8 cellular contexts compared by ENCODE assay signal in the genomic region with DNA sequence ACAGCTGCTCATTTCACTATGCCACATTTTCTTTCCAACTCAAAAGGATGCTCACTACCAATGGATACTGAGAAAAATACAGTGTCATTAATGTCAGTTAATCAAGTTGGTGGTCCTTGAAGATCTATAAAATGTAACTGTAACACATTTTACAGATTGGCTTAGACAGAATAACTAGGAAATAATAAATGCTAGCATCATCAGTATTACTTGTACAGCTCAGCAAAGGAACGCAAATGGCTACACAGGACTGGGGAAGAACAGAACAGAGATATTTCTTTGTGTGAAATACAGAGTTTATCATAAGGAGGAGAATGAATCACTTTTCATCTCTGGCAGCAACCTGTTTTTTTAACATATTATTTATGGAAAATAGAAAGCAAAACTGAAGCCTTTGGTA. TPM values are rescaled to one million over a fixed set of nuclear protein-coding genes. Genes with fewer than 3 reads are reported as not detected.
DNase-seq lines count a peak whose midpoint lies in the region; ATAC-seq, FAIRE-seq and TF ChIP-seq lines count a peak whose summit lies in the region.

No MANE protein-coding gene starts in this region.

- CTCF ChIA-PET in CD4-positive, alpha-beta T cell (lab: Charles Lee), result no interaction called here
- CTCF ChIA-PET in naive thymus-derived CD4-positive, alpha-beta T cell (lab: Charles Lee), result interaction anchor here (0.8 kb wide), 1 partner anchor 14 kb away, joined by 3 read pairs; no protein-coding TSS in a partner anchor

- H3K27me3 ChIP-seq in CD4-positive, alpha-beta T cell (ENCODE audit: control insufficient read depth, insufficient read depth, low read length), result no peaks in the 10 kb centered on the region
- H3K27me3 ChIP-seq in ascending aorta, result no peaks in the 10 kb centered on the region
- H3K27me3 ChIP-seq in naive thymus-derived CD4-positive, alpha-beta T cell (ENCODE audit: control insufficient read depth in 2 of 2, insufficient read depth in 2 of 2, low read length in 2 of 2), result no peaks in the 10 kb centered on the region

- POLR2A ChIA-PET in CD4-positive, alpha-beta T cell (lab: Charles Lee), result interaction anchor here (0.8 to 1.3 kb wide), 4 partner anchors 9 to 54 kb away, joined by 3 to 9 read pairs (median 4); no protein-coding TSS in a partner anchor
- POLR2A ChIA-PET in naive thymus-derived CD4-positive, alpha-beta T cell (lab: Charles Lee), result interaction anchor here (0.6 to 2.1 kb wide), 2 partner anchors 10 to 681 kb away, joined by 3 to 14 read pairs; no protein-coding TSS in a partner anchor

- H3K4me1 ChIP-seq in ascending aorta, result peaks cover 0 to 3% of the 10 kb centered on the region in 2 donors
- H3K4me1 ChIP-seq in naive thymus-derived CD4-positive, alpha-beta T cell (ENCODE audit: control insufficient read depth in 2 of 2, insufficient read depth in 2 of 2, low read length in 2 of 2), result peaks cover 0 to 4% of the 10 kb centered on the region in 2 donors

- H3K9me3 ChIP-seq in CD4-positive, alpha-beta T cell (ENCODE audit: control insufficient read depth, low read length), result no peaks in the 10 kb centered on the region
- H3K9me3 ChIP-seq in ascending aorta, result no peaks in the 10 kb centered on the region
- no peaks in the 10 kb centered on the region for H3K9me3 ChIP-seq in naive thymus-derived CD4-positive, alpha-beta T cell (ENCODE audit: control insufficient read depth in 2 of 3, low read length in 3 of 3)

- H3K27me3 Mint-ChIP-seq in CD4-positive, alpha-beta T cell, result no peaks in the 10 kb centered on the region
- H3K27me3 Mint-ChIP-seq in naive thymus-derived CD4-positive, alpha-beta T cell, result peaks cover 0 to 10% (median 0%) of the 10 kb centered on the region in 5 donors

- no peaks in the 10 kb centered on the region for H3K9me3 Mint-ChIP-seq in CD4-positive, alpha-beta T cell
- no peaks in the 10 kb centered on the region for H3K9me3 Mint-ChIP-seq in naive thymus-derived CD4-positive, alpha-beta T cell

- H3K27ac Mint-ChIP-seq in CD4-positive, alpha-beta T cell, result peak overlapping the region; percentile 43
- H3K27ac Mint-ChIP-seq in naive thymus-derived CD4-positive, alpha-beta T cell, result peak overlapping the region; percentile 75 to 96 (median 93)

- no peak for ATAC-seq in CD4-positive, alpha-beta T cell (ENCODE audit: poor library complexity)
- ATAC-seq in HG02642 (IDR thresholded peaks at IDR 0.05; ENCODE audit: poor library complexity, unreplicated experiment) (peak; percentile 5), GM21526 (IDR thresholded peaks at IDR 0.05; ENCODE audit: low FRiP score, unreplicated experiment) (no peak)
- no peak for ATAC-seq in naive thymus-derived CD4-positive, alpha-beta T cell

- H3K4me3 ChIP-seq in ascending aorta, result peak overlapping the region; percentile 31 to 42
- H3K4me3 ChIP-seq in naive thymus-derived CD4-positive, alpha-beta T cell (ENCODE audit: low read length), result peak overlapping the region; percentile 52

- DNase-seq in CD4-positive, alpha-beta T cell, result no peak
- DNase-seq in ascending aorta (ENCODE audit: low spot score in 2 of 2) (no peak), NOMO-1 treated with DMSO at 0.1 percent for 48 hours (lab: John Stamatoyannopoulos, UW; ENCODE audit: unreplicated experiment) (no peak), NCI-H1105 (lab: John Stamatoyannopoulos, UW) (no peak), D721Med (ENCODE audit: insufficient read length, low spot score) (no peak)
- no peak for DNase-seq in naive thymus-derived CD4-positive, alpha-beta T cell

- no peak overlapping the region for H3K27ac ChIP-seq in CD4-positive, alpha-beta T cell (ENCODE audit: low read depth, low read length)
- peak overlapping the region; percentile 81 to 84 for H3K27ac ChIP-seq in ascending aorta
- peak overlapping the region; percentile 64 for H3K27ac ChIP-seq in naive thymus-derived CD4-positive, alpha-beta T cell (ENCODE audit: low read depth, low read length)

- H3K4me1 Mint-ChIP-seq in CD4-positive, alpha-beta T cell (ENCODE audit: low read depth), result peaks cover 20% of the 10 kb centered on the region
- peaks cover 8 to 20% (median 17%) of the 10 kb centered on the region in 7 donors for H3K4me1 Mint-ChIP-seq in naive thymus-derived CD4-positive, alpha-beta T cell

- FAIRE-seq in D721Med (lab: Jason Lieb, UNC), result no peak

- H3K4me3 Mint-ChIP-seq in CD4-positive, alpha-beta T cell, result peak overlapping the region; percentile 86
- H3K4me3 Mint-ChIP-seq in naive thymus-derived CD4-positive, alpha-beta T cell, result peak overlapping the region; percentile 77 to 95 (median 88)

- H3K36me3 ChIP-seq in ascending aorta, result no peaks in the 10 kb centered on the region
- H3K36me3 ChIP-seq in naive thymus-derived CD4-positive, alpha-beta T cell (ENCODE audit: control insufficient read depth in 2 of 3, insufficient read depth in 3 of 3, low read length in 3 of 3), result no peaks in the 10 kb centered on the region

- intact Hi-C loops in CD4-positive, alpha-beta T cell (cut with DNase I, micrococcal nuclease), result no loop called here
- intact Hi-C loops in ascending aorta (cut with DNase I), result no loop called here
- intact Hi-C loops in naive thymus-derived CD4-positive, alpha-beta T cell (cut with micrococcal nuclease), result no loop called here

- no peak for TF ChIP-seq CTCF in CD4-positive, alpha-beta T cell (IDR thresholded peaks at IDR 0.05)
- TF ChIP-seq CTCF in ascending aorta (IDR thresholded peaks at IDR 0.05), result no peak
- TF ChIP-seq CTCF in D721Med (IDR thresholded peaks at IDR 0.05; ENCODE audit: insufficient read depth, missing control alignments), result no peak

- no peaks in the 10 kb centered on the region for H3K36me3 Mint-ChIP-seq in CD4-positive, alpha-beta T cell (ENCODE audit: low read depth)
- peaks cover 0 to 2% (median 0%) of the 10 kb centered on the region in 5 donors for H3K36me3 Mint-ChIP-seq in naive thymus-derived CD4-positive, alpha-beta T cell

RNA-seq across cellular contexts. Expression of a gene that starts 8.2 kb away (rescaled TPM):
- 10 to 100 TPM; 60.7 to 67.3 TPM for total RNA-seq in CD4-positive, alpha-beta T cell
- total RNA-seq in ascending aorta, result 91.0 TPM
- total RNA-seq in naive thymus-derived CD4-positive, alpha-beta T cell, result 100 to 1,000 TPM in 1 of 5 experiments, 10 to 100 TPM in 4; 70.1 to 147 (median 72.8) TPM
- polyA plus RNA-seq in naive thymus-derived CD4-positive, alpha-beta T cell, result 10 to 100 TPM; 15.0 to 20.8 TPM
